Comparison of ENCODE assay signal across 14 cellular contexts in the genomic region with DNA sequence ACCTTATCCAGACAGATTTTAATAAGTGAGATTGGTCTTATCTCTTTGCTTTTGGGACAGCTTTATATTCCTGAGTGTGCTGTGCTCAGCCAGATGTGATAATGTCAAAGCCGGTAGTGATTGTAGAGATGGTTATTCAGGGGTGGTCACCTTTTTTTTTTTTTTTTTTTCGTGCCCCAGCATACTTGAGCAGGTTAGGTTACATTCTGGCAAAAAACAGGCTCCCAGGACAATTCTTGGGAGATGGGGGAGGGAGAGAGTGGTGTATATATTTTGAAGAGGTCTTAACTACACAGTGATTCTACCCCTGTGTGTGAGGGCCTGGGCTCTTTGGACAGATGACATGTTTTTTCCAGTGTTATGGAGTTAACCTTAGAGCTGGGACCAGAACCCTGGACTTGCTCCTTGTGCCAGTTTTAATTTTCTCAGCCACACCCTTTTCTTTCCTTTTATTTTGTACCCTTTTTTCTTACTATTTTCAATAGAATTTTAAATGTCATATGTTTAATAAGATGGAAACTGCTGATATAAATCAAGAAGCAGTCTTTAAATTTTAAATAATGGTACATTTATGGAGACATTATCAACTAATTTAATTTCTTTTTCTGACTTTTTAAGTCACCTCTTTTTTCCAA.
DNase-seq lines count a peak whose midpoint lies in the region; ATAC-seq and TF ChIP-seq lines count a peak whose summit lies in the region.
"Had no signal": no experiment of that assay in that cellular context is flagged by ENCODE, and none has a peak within 500 bp of the region (broad histone marks: within the 10 kb centered on the region; RNA-seq: fewer than 3 reads in every experiment).

No MANE protein-coding gene starts in this region.

- no peak overlapping the region for H3K4me3 ChIP-seq in cardiac muscle cell
- H3K4me3 ChIP-seq in tibial artery, result no peak overlapping the region
- H3K4me3 ChIP-seq: left lung had no signal

- CTCF ChIA-PET in T-cell (lab: Charles Lee), result no interaction called here

- H3K9me3 ChIP-seq in cardiac muscle cell (ENCODE audit: low read depth), result no peaks in the 10 kb centered on the region
- no peaks in the 10 kb centered on the region for H3K9me3 ChIP-seq in tibial artery
- H3K9me3 ChIP-seq: BE2C, left lung had no signal

- intact Hi-C loops in left ventricle myocardium superior (cut with micrococcal nuclease), result no loop called here
- intact Hi-C loops in tibial artery (cut with DNase I; ENCODE audit: low total_unique reads), result loop anchor here (10.0 kb wide), 1 partner anchor 90 kb away; a partner anchor contains a TSS

- H3K27me3 Mint-ChIP-seq in T-cell (no peaks in the 10 kb centered on the region), memory B cell (no peaks in the 10 kb centered on the region)

- H3K4me3 Mint-ChIP-seq in T-cell (peak overlapping the region in 2 of 3 donors; percentile 7 to 52), memory B cell (no peak overlapping the region)

- peaks cover 72% of the 10 kb centered on the region for H3K4me1 ChIP-seq in cardiac muscle cell (ENCODE audit: low read depth)
- H3K4me1 ChIP-seq in tibial artery, result peaks cover 0 to 100% (median 56%) of the 10 kb centered on the region in 4 donors
- peaks cover 38% of the 10 kb centered on the region for H3K4me1 ChIP-seq in foreskin keratinocyte

- H3K27ac Mint-ChIP-seq in T-cell, result peak overlapping the region; percentile 77 to 78
- peak overlapping the region; percentile 78 for H3K27ac Mint-ChIP-seq in memory B cell

- no peaks in the 10 kb centered on the region for H3K9me3 Mint-ChIP-seq in T-cell
- H3K9me3 Mint-ChIP-seq in memory B cell, result no peaks in the 10 kb centered on the region

- no peak for TF ChIP-seq CTCF in cardiac muscle cell (IDR thresholded peaks at IDR 0.05; ENCODE audit: low read depth, low read length)
- TF ChIP-seq CTCF in tibial artery (IDR thresholded peaks at IDR 0.05), result no peak
- TF ChIP-seq CTCF in foreskin keratinocyte (conservative IDR thresholded peaks at IDR 0.05), result no peak

- H3K36me3 ChIP-seq in cardiac muscle cell, result no peaks in the 10 kb centered on the region
- H3K36me3 ChIP-seq in tibial artery, result peaks cover 0 to 1% (median 0%) of the 10 kb centered on the region in 3 donors
- H3K36me3 ChIP-seq: brain microvascular endothelial cell, left lung had no signal

- H3K4me1 Mint-ChIP-seq in T-cell (peaks cover 90 to 95% (median 90%) of the 10 kb centered on the region in 3 donors), memory B cell (peaks cover 58% of the 10 kb centered on the region)

- H3K27me3 ChIP-seq in cardiac muscle cell (no peaks in the 10 kb centered on the region), tibial artery (no peaks in the 10 kb centered on the region), foreskin keratinocyte (no peaks in the 10 kb centered on the region)
- H3K27me3 ChIP-seq: BE2C, brain microvascular endothelial cell, left lung had no signal

- H3K27ac ChIP-seq in cardiac muscle cell, result peak overlapping the region; percentile 70
- H3K27ac ChIP-seq in tibial artery, result peak overlapping the region; percentile 39 to 40
- H3K27ac ChIP-seq in foreskin keratinocyte, result no peak overlapping the region
- H3K27ac ChIP-seq: brain microvascular endothelial cell, left lung had no signal

- POLR2A ChIA-PET in T-cell (lab: Charles Lee), result interaction anchor here in 1 of 2 donors (0.7 kb wide), 1 partner anchor 1783 kb away, joined by 17 read pairs; no protein-coding TSS in a partner anchor

- no peak for ATAC-seq in left ventricle myocardium superior
- ATAC-seq in T-cell (replicated peaks in 1 of 4), result no peak
- ATAC-seq in memory B cell (ENCODE audit: low read depth), result no peak
- ATAC-seq in foreskin keratinocyte, result no peak
- ATAC-seq in HG02840 (IDR thresholded peaks at IDR 0.05; ENCODE audit: low FRiP score, unreplicated experiment), result no peak
- ATAC-seq: left lung had no signal

- peaks cover 13% of the 10 kb centered on the region for H3K36me3 Mint-ChIP-seq in T-cell
- peaks cover 11% of the 10 kb centered on the region for H3K36me3 Mint-ChIP-seq in memory B cell

- DNase-seq in cardiac muscle cell (ENCODE audit: low read depth in 1 of 2, low spot score in 1 of 2), result no peak
- no peak for DNase-seq in left ventricle myocardium superior
- no peak for DNase-seq in T-cell
- DNase-seq in memory B cell (ENCODE audit: low spot score in 2 of 2), result no peak
- no peak for DNase-seq in tibial artery
- DNase-seq in NCI-H2107 treated with DMSO at 0.1 percent for 48 hours (lab: John Stamatoyannopoulos, UW; ENCODE audit: unreplicated experiment), result no peak
- DNase-seq in foreskin keratinocyte, result no peak
- DNase-seq: brain microvascular endothelial cell, KG1, left lung, NCI-H526 treated with DMSO at 0.1 percent for 48 hours, occipital lobe had no signal
